Comparison of ENCODE assay signal across 26 cellular contexts in genomic region chr2:113252047-113252582, GRCh38. TPM values are rescaled to one million over a fixed set of nuclear protein-coding genes. Genes with fewer than 3 reads are reported as not detected.
DNase-seq lines count a peak whose midpoint lies in the region; ATAC-seq, FAIRE-seq and TF ChIP-seq lines count a peak whose summit lies in the region.
"Had no signal": no experiment of that assay in that cellular context is flagged by ENCODE, and none has a peak within 500 bp of the region (broad histone marks: within the 10 kb centered on the region; RNA-seq: fewer than 3 reads in every experiment).

No MANE protein-coding gene starts in this region.

- CTCF ChIA-PET in A549 (lab: Yijun Ruan, JAX): interaction anchor here (1.0 to 7.1 kb wide), 9 partner anchors 10 to 138 kb away, joined by 3 to 31 read pairs (median 6); no protein-coding TSS in a partner anchor

- peaks cover 53% of the 10 kb centered on the region for H3K4me1 Mint-ChIP-seq in activated CD4-positive, alpha-beta T cell treated with anti-CD3 and anti-CD28 coated beads, Interleukin-2, amount 10 ng/mL, durations not matched to agents 24 days and 14 days
- H3K4me1 Mint-ChIP-seq in T-helper 17 cell: peaks cover 56% of the 10 kb centered on the region

- DNase-seq in activated CD4-positive, alpha-beta T cell treated with anti-CD3 and anti-CD28 coated beads, Interleukin-2, amount 10 ng/mL, durations not matched to agents 24 days and 14 days: no peak
- DNase-seq in activated CD4-positive, alpha-beta T cell treated with anti-CD3 and anti-CD28 coated beads for 1 hour: no peak
- DNase-seq in A549 (ENCODE audit: low read depth in 1 of 2, low spot score in 1 of 2): no peak
- DNase-seq in T-helper 17 cell: no peak
- no peak for DNase-seq in lung (ENCODE audit: low spot score)
- DNase-seq in retina: no peak
- no peak for DNase-seq in stimulated activated CD4-positive, alpha-beta T cell treated with anti-CD3 and anti-CD28 coated beads, Interleukin-15, amount 100 ng/mL, for 24 hours
- no peak for DNase-seq in foreskin keratinocyte
- DNase-seq: activated gamma-delta T cell; anterior cingulate cortex; Calu3; GOT3; MM.1S; NCI-H1417 treated with DMSO at 0.1 percent for 48 hours; NCI-H2107; NCI-H446 treated with DMSO at 0.1 percent for 48 hours; nucleus accumbens; SHP77; stimulated activated CD4-positive, alpha-beta T cell treated with anti-CD3 and anti-CD28 coated beads, Interleukin-1b, Interleukin-23, amount 100 ng/mL, for 48 hours had no signal

- H3K9me3 ChIP-seq in A549 (peaks cover 8% of the 10 kb centered on the region), T-helper 17 cell (ENCODE audit: control insufficient read depth, low read length, poor library complexity, severe bottlenecking) (no peaks in the 10 kb centered on the region), lung (ENCODE audit: control insufficient read depth in 2 of 2, insufficient read depth in 1 of 2, low read length in 1 of 2) (no peaks in the 10 kb centered on the region)

- no peak overlapping the region for H3K4me2 ChIP-seq in A549

- no peak for TF ChIP-seq RAD21 in A549 (conservative IDR thresholded peaks at IDR 0.05 in 1 of 2, IDR thresholded peaks at IDR 0.05 in 1 of 2)

- no peak for TF ChIP-seq EP300 in A549 (IDR thresholded peaks at IDR 0.05)

- no peak overlapping the region for H3K4me3 ChIP-seq in A549
- peak overlapping the region; percentile 28 for H3K4me3 ChIP-seq in lung
- H3K4me3 ChIP-seq: cardiac muscle cell, GM12878, K562, skin epidermis had no signal

- no peaks in the 10 kb centered on the region for H3K9me3 Mint-ChIP-seq in activated CD4-positive, alpha-beta T cell treated with anti-CD3 and anti-CD28 coated beads, Interleukin-2, amount 10 ng/mL, durations not matched to agents 24 days and 14 days
- H3K9me3 Mint-ChIP-seq: dendritic cell treated with granulocyte-macrophage colony-stimulating factor and Interleukin-4, amounts not matched to agents 40 ng/mL and 50 ng/mL, for 4 days had no signal

- intact Hi-C loops in activated CD4-positive, alpha-beta T cell treated with anti-CD3 and anti-CD28 coated beads, Interleukin-2, amount 10 ng/mL, durations not matched to agents 24 days and 14 days (cut with micrococcal nuclease): no loop called here

- WGBS in A549 (ENCODE audit: missing lambda C conversion rate): 88% methylated on average over 3 of the region's 3 CpGs
- 96 to 100% methylated on average over 3 of the region's 3 CpGs for WGBS in lung, 2 donors

- FAIRE-seq in A549 (lab: Jason Lieb, UNC): no peak
- FAIRE-seq: GM12878, K562, keratinocyte had no signal

- peak overlapping the region; percentile 97 to 98; a peak in 4 of 6 replicates for H3K27ac ChIP-seq in A549
- no peak overlapping the region for H3K27ac ChIP-seq in lung (ENCODE audit: low read depth in 1 of 2, low read length in 1 of 2)
- no peak overlapping the region for H3K27ac ChIP-seq in foreskin keratinocyte
- H3K27ac ChIP-seq: cardiac muscle cell had no signal

- H3K27ac Mint-ChIP-seq in activated CD4-positive, alpha-beta T cell treated with anti-CD3 and anti-CD28 coated beads, Interleukin-2, amount 10 ng/mL, durations not matched to agents 24 days and 14 days: peak overlapping the region; percentile 35
- peak overlapping the region; percentile 37 for H3K27ac Mint-ChIP-seq in T-helper 17 cell
- H3K27ac Mint-ChIP-seq: dendritic cell treated with granulocyte-macrophage colony-stimulating factor and Interleukin-4, amounts not matched to agents 40 ng/mL and 50 ng/mL, for 4 days had no signal

- TF ChIP-seq CTCF in A549 (IDR thresholded peaks at IDR 0.05): no peak
- TF ChIP-seq CTCF in lung (IDR thresholded peaks at IDR 0.05; ENCODE audit: control extremely low read depth, extremely low read depth): no peak
- no peak for TF ChIP-seq CTCF in foreskin keratinocyte (conservative IDR thresholded peaks at IDR 0.05)

- TF ChIP-seq POLR2A in A549 (IDR thresholded peaks at IDR 0.05; ENCODE audit: low read length): no peak

- POLR2A ChIA-PET in A549 (lab: Yijun Ruan, JAX): no interaction called here

- H3K27me3 ChIP-seq in lung (ENCODE audit: control insufficient read depth, insufficient read depth): no peaks in the 10 kb centered on the region
- H3K27me3 ChIP-seq in foreskin keratinocyte: no peaks in the 10 kb centered on the region

- peak overlapping the region; percentile 23 for H3K4me3 Mint-ChIP-seq in activated CD4-positive, alpha-beta T cell treated with anti-CD3 and anti-CD28 coated beads, Interleukin-2, amount 10 ng/mL, durations not matched to agents 24 days and 14 days
- H3K4me3 Mint-ChIP-seq in T-helper 17 cell: no peak overlapping the region
- H3K4me3 Mint-ChIP-seq: B cell; dendritic cell treated with granulocyte-macrophage colony-stimulating factor and Interleukin-4, amounts not matched to agents 40 ng/mL and 50 ng/mL, for 4 days had no signal

- ATAC-seq in A549 (no peak), T-helper 17 cell (no peak), lung (ENCODE audit: insufficient read depth, low FRiP score) (no peak), foreskin keratinocyte (no peak)
- ATAC-seq: GM12878 had no signal

- peaks cover 17% of the 10 kb centered on the region for H3K4me1 ChIP-seq in A549
- H3K4me1 ChIP-seq in lung (ENCODE audit: control insufficient read depth in 2 of 2, insufficient read depth in 2 of 2, low read length in 2 of 2): peaks cover 0 to 2% of the 10 kb centered on the region in 2 donors
- H3K4me1 ChIP-seq in foreskin keratinocyte: peaks cover 19% of the 10 kb centered on the region

- peaks cover 0 to 2% of the 10 kb centered on the region in 2 donors for H3K36me3 ChIP-seq in lung (ENCODE audit: control insufficient read depth in 2 of 2, insufficient read depth in 2 of 2, low read length in 2 of 2)
- H3K36me3 ChIP-seq: cardiac muscle cell had no signal

- H3K36me3 Mint-ChIP-seq in activated CD4-positive, alpha-beta T cell treated with anti-CD3 and anti-CD28 coated beads, Interleukin-2, amount 10 ng/mL, durations not matched to agents 24 days and 14 days (ENCODE audit: low read depth): peaks cover 3% of the 10 kb centered on the region
- no peaks in the 10 kb centered on the region for H3K36me3 Mint-ChIP-seq in T-helper 17 cell (ENCODE audit: low read depth)

- peaks cover 1% of the 10 kb centered on the region for H3K27me3 Mint-ChIP-seq in activated CD4-positive, alpha-beta T cell treated with anti-CD3 and anti-CD28 coated beads, Interleukin-2, amount 10 ng/mL, durations not matched to agents 24 days and 14 days
- no peaks in the 10 kb centered on the region for H3K27me3 Mint-ChIP-seq in T-helper 17 cell
- H3K27me3 Mint-ChIP-seq: dendritic cell treated with granulocyte-macrophage colony-stimulating factor and Interleukin-4, amounts not matched to agents 40 ng/mL and 50 ng/mL, for 4 days had no signal

TF ChIP-seq in A549, 52 proteins besides CTCF, POLR2A, EP300 and RAD21:
- TF ChIP-seq HOXA7 (CRISPR knock-in tag; IDR thresholded peaks at IDR 0.05): no peak
- TF ChIP-seq CBX2 (IDR thresholded peaks at IDR 0.05; ENCODE audit: borderline replicate concordance, low read depth): no peak
- no peak for TF ChIP-seq HOXB5 (CRISPR knock-in tag; IDR thresholded peaks at IDR 0.05)
- no peak for TF ChIP-seq HMGXB4 (CRISPR knock-in tag; IDR thresholded peaks at IDR 0.05; ENCODE audit: borderline replicate concordance)
- no peak for TF ChIP-seq JUN (IDR thresholded peaks at IDR 0.05)
- TF ChIP-seq KDM1A (IDR thresholded peaks at IDR 0.05; ENCODE audit: low read depth): no peak
- no peak for TF ChIP-seq BCL3 (IDR thresholded peaks at IDR 0.05)
- TF ChIP-seq JUNB (IDR thresholded peaks at IDR 0.05): no peak
- no peak for TF ChIP-seq RCOR1 (IDR thresholded peaks at IDR 0.05; ENCODE audit: low read depth, low read length)

RNA-seq across cellular contexts. Expression of gene PAX8, which starts 26.6 kb away (rescaled TPM):
- 0.45 and 0.77 TPM in 2 replicates for total RNA-seq in activated CD4-positive, alpha-beta T cell treated with anti-CD3 and anti-CD28 coated beads, Interleukin-2, amount 10 ng/mL, durations not matched to agents 24 days and 14 days
- 0.71 and 1.0 TPM in 2 replicates for polyA plus RNA-seq in A549 (2011; rRNA removed)
- polyA plus RNA-seq in A549 (2012; cell fraction: cytosol; rRNA removed): 0.54 and 0.66 TPM in 2 replicates
- polyA plus RNA-seq in A549 (2012; cell fraction: nucleus; rRNA removed): 0.40 and 0.91 TPM in 2 replicates
- 0.81 to 1.7 TPM (median 1.5 TPM) in 3 replicates for polyA plus RNA-seq in A549 (2017; fragmentation: RNase III; extraction: RNeasy Plus Mini Kit Qiagen cat#74134 plus additional on column Dnase treatment)
- 1.0 and 1.7 TPM in 2 replicates for polyA minus RNA-seq in A549 (2011; rRNA and poly(A)+ RNA removed)
- 1 to 10 TPM in 1 of 2 donors, under 1 TPM in 1; 0.21 to 1.4 TPM for total RNA-seq in T-helper 17 cell
- 1 to 10 TPM in 1 of 2 donors, under 1 TPM in 1; 0.28 to 5.9 TPM for total RNA-seq in lung
- 1 to 10 TPM in 1 of 2 donors, under 1 TPM in 1; 0.89 to 3.8 TPM for polyA plus RNA-seq in lung
- 5.6 and 7.0 TPM in 2 replicates for total RNA-seq in foreskin keratinocyte
- 4.5 and 5.7 TPM in 2 replicates for polyA plus RNA-seq in foreskin keratinocyte
- total RNA-seq: cardiac muscle cell had no signal
- polyA plus RNA-seq: cardiac muscle cell had no signal

Comparison
In these comparisons a context has a peak if more than half of its experiments do, and no peak if none do; other contexts are left out.
1. H3K27ac ChIP-seq: peak in A549 (2 of 2); none in lung (0 of 2) and foreskin keratinocyte (single experiment).